ENCODE assay signal across 8 cellular contexts in the genomic region with DNA sequence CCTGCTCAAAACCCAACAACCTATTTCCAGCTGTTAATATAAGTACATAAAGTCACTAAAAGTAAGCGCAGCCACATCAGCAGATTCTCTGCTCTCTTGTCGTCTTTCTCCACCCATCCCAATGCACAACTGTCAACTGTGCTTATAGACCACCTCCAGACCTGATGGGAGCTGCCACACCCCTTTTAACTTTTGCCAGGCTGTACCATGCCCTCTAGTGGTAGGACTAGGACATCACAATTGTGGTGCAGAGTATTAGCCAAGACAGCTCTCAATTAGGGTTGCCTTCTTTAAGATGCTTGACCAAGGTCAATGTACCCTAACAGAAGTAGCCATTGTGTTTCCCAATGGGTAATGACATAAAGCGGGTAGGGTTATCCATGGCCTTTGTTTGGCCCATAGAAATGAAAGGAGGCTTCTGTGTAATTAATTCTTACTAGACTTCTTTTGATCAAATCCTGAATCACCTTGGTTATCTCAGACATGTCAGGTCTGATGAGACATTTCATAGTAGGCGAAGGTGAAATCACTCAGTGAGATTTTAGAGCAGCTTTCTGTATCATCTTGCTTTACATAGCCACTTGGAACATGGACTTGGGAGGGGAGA.
DNase-seq lines count a peak whose midpoint lies in the region; ATAC-seq and TF ChIP-seq lines count a peak whose summit lies in the region.

No MANE protein-coding gene starts in this region.

- no peak for TF ChIP-seq POLR2A in esophagus squamous epithelium (IDR thresholded peaks at IDR 0.05)

- ATAC-seq in GM19468 (IDR thresholded peaks at IDR 0.05; ENCODE audit: extremely low read depth, unreplicated experiment) = peak; percentile 71
- ATAC-seq in HG03520 (IDR thresholded peaks at IDR 0.05; ENCODE audit: unreplicated experiment) = peak; percentile 67
- ATAC-seq in aorta (ENCODE audit: low FRiP score) = peak; percentile 75

- no peaks in the 10 kb centered on the region for H3K9me3 Mint-ChIP-seq in nephron

- H3K4me3 ChIP-seq in esophagus squamous epithelium (no peak overlapping the region), aorta (ENCODE audit: low read length in 2 of 2) (no peak overlapping the region)

- H3K4me1 ChIP-seq in esophagus squamous epithelium (no peaks in the 10 kb centered on the region), aorta (ENCODE audit: control insufficient read depth in 1 of 2, insufficient read depth in 2 of 2, low read length in 2 of 2) (no peaks in the 10 kb centered on the region)

- no peaks in the 10 kb centered on the region for H3K27me3 Mint-ChIP-seq in nephron (ENCODE audit: low read depth)

- TF ChIP-seq CTCF in esophagus squamous epithelium (IDR thresholded peaks at IDR 0.05) = peak; percentile 43 to 90 (median 80)
- TF ChIP-seq CTCF in nephron (IDR thresholded peaks at IDR 0.05; ENCODE audit: unreplicated experiment in 3 of 3) = peak; percentile 80 to 88 (median 83)

- intact Hi-C loops in esophagus squamous epithelium (cut with DNase I) = loop anchor here (10.0 kb wide), 2 partner anchors 167 to 277 kb away; no protein-coding TSS in a partner anchor
- intact Hi-C loops in aorta (cut with DNase I) = loop anchor here (2.0 to 10.0 kb wide), 6 partner anchors 39 to 284 kb away; no protein-coding TSS in a partner anchor

- peaks cover 0 to 48% (median 8%) of the 10 kb centered on the region in 3 donors for H3K36me3 ChIP-seq in esophagus squamous epithelium
- H3K36me3 ChIP-seq in aorta (ENCODE audit: control insufficient read depth in 1 of 2, insufficient read depth in 2 of 2, low read length in 1 of 2) = peaks cover 0 to 13% of the 10 kb centered on the region in 2 donors

- DNase-seq in DMS153 treated with DMSO at 0.1 percent for 48 hours (lab: John Stamatoyannopoulos, UW; ENCODE audit: unreplicated experiment) (peak; percentile 81), NCI-H524 (lab: John Stamatoyannopoulos, UW) (peak; percentile 55 to 75), esophagus squamous epithelium (lab: John Stamatoyannopoulos, UW) (no peak), aorta (no peak)
- peak; percentile 65 for DNase-seq in activated CD8-positive, alpha-beta memory T cell treated with anti-CD3 and anti-CD28 coated beads for 24 hours

- no peaks in the 10 kb centered on the region for H3K27me3 ChIP-seq in esophagus squamous epithelium
- no peaks in the 10 kb centered on the region for H3K27me3 ChIP-seq in aorta (ENCODE audit: control insufficient read depth in 1 of 2, insufficient read depth in 2 of 2, low read length in 1 of 2)

- H3K9me3 ChIP-seq in esophagus squamous epithelium (no peaks in the 10 kb centered on the region), aorta (ENCODE audit: control insufficient read depth, low read length) (no peaks in the 10 kb centered on the region)

- H3K27ac Mint-ChIP-seq in nephron = no peak overlapping the region

- 45 to 51% methylated on average over 4 of the region's 4 CpGs for WGBS in esophagus squamous epithelium, 2 donors
- WGBS in aorta, 2 donors = 59 to 64% methylated on average over 4 of the region's 4 CpGs

- H3K4me3 Mint-ChIP-seq in nephron = no peak overlapping the region

- H3K27ac ChIP-seq in esophagus squamous epithelium (no peak overlapping the region), aorta (ENCODE audit: low read depth in 1 of 2, low read length in 2 of 2) (no peak overlapping the region)

- peaks cover 67% of the 10 kb centered on the region for H3K36me3 Mint-ChIP-seq in nephron (ENCODE audit: low read depth)

- peaks cover 5% of the 10 kb centered on the region for H3K4me1 Mint-ChIP-seq in nephron

Comparison
In these comparisons a context has a peak if more than half of its experiments do, and no peak if none do; other contexts are left out.
1. DNase-seq: peak in DMS153 treated with DMSO at 0.1 percent for 48 hours (single experiment), NCI-H524 (2 of 2) and activated CD8-positive, alpha-beta memory T cell treated with anti-CD3 and anti-CD28 coated beads for 24 hours (single experiment); none in esophagus squamous epithelium (single experiment) and aorta (0 of 2).
2. Peak in every context shown above with its lines, with median percentiles within 50 percentile points of each other: ATAC-seq.